In genomic region chr20:10225439-10226080, GRCh38 we compare ENCODE assay signal across 11 cellular contexts. TPM values are rescaled to one million over a fixed set of nuclear protein-coding genes. Genes with fewer than 3 reads are reported as not detected.
DNase-seq lines count a peak whose midpoint lies in the region; ATAC-seq and TF ChIP-seq lines count a peak whose summit lies in the region.
"Had no signal": no experiment of that assay in that cellular context is flagged by ENCODE, and none has a peak within 500 bp of the region (broad histone marks: within the 10 kb centered on the region; RNA-seq: fewer than 3 reads in every experiment).

No MANE protein-coding gene starts in this region.

- no peaks in the 10 kb centered on the region for H3K9me3 ChIP-seq in naive thymus-derived CD4-positive, alpha-beta T cell (ENCODE audit: control insufficient read depth in 2 of 3, low read length in 3 of 3)

- TF ChIP-seq CTCF in choroid plexus epithelial cell (conservative IDR thresholded peaks at IDR 0.05; ENCODE audit: low read depth, low read length) = peak; percentile 27

- intact Hi-C loops in naive thymus-derived CD4-positive, alpha-beta T cell (cut with micrococcal nuclease) = no loop called here

- no peaks in the 10 kb centered on the region for H3K36me3 ChIP-seq in naive thymus-derived CD4-positive, alpha-beta T cell (ENCODE audit: control insufficient read depth in 2 of 3, insufficient read depth in 3 of 3, low read length in 3 of 3)

- H3K9me3 Mint-ChIP-seq in naive thymus-derived CD4-positive, alpha-beta T cell = peaks cover 0 to 30% (median 10%) of the 10 kb centered on the region in 11 donors

- no peaks in the 10 kb centered on the region for H3K27me3 ChIP-seq in naive thymus-derived CD4-positive, alpha-beta T cell (ENCODE audit: control insufficient read depth in 2 of 2, insufficient read depth in 2 of 2, low read length in 2 of 2)

- no peaks in the 10 kb centered on the region for H3K4me1 ChIP-seq in naive thymus-derived CD4-positive, alpha-beta T cell (ENCODE audit: control insufficient read depth in 2 of 2, insufficient read depth in 2 of 2, low read length in 2 of 2)

- no peak overlapping the region for H3K27ac Mint-ChIP-seq in naive thymus-derived CD4-positive, alpha-beta T cell

- CTCF ChIA-PET in naive thymus-derived CD4-positive, alpha-beta T cell (lab: Charles Lee) = no interaction called here

- no peaks in the 10 kb centered on the region for H3K4me1 Mint-ChIP-seq in naive thymus-derived CD4-positive, alpha-beta T cell
- H3K4me1 Mint-ChIP-seq: central memory CD8-positive, alpha-beta T cell; naive B cell had no signal

- peaks cover 4 to 41% (median 26%) of the 10 kb centered on the region in 5 donors for H3K27me3 Mint-ChIP-seq in naive thymus-derived CD4-positive, alpha-beta T cell

- ATAC-seq in GM19395 (IDR thresholded peaks at IDR 0.05; ENCODE audit: unreplicated experiment) = peak; percentile 61
- ATAC-seq in naive thymus-derived CD4-positive, alpha-beta T cell = no peak

- no peak overlapping the region for H3K4me3 ChIP-seq in choroid plexus epithelial cell (ENCODE audit: low read depth, low read length)
- H3K4me3 ChIP-seq in naive thymus-derived CD4-positive, alpha-beta T cell (ENCODE audit: low read length) = no peak overlapping the region

- peak; percentile 14 for DNase-seq in AG08395 (ENCODE audit: low spot score)
- DNase-seq in NCI-H446 treated with DMSO at 0.1 percent for 48 hours (lab: John Stamatoyannopoulos, UW) = peak; percentile 27
- no peak for DNase-seq in choroid plexus epithelial cell (ENCODE audit: low read depth)
- no peak for DNase-seq in cortex of kidney (lab: John Stamatoyannopoulos, UW)
- no peak for DNase-seq in stimulated activated CD4-positive, alpha-beta T cell treated with anti-CD3 and anti-CD28 coated beads, Interleukin-4, amount 100 ng/mL, for 1 hour
- DNase-seq in CD1c-positive myeloid dendritic cell (ENCODE audit: extremely low spot score) = no peak
- no peak for DNase-seq in naive thymus-derived CD4-positive, alpha-beta T cell
- DNase-seq: GF-D8, naive B cell had no signal

- POLR2A ChIA-PET in naive thymus-derived CD4-positive, alpha-beta T cell (lab: Charles Lee) = no interaction called here

- no peak overlapping the region for H3K27ac ChIP-seq in naive thymus-derived CD4-positive, alpha-beta T cell (ENCODE audit: low read depth, low read length)

- H3K4me3 Mint-ChIP-seq in naive thymus-derived CD4-positive, alpha-beta T cell = no peak overlapping the region
- H3K4me3 Mint-ChIP-seq: central memory CD8-positive, alpha-beta T cell; naive B cell had no signal

- peaks cover 0 to 9% (median 0%) of the 10 kb centered on the region in 5 donors for H3K36me3 Mint-ChIP-seq in naive thymus-derived CD4-positive, alpha-beta T cell
- H3K36me3 Mint-ChIP-seq: naive B cell had no signal

RNA-seq across cellular contexts. Expression of gene SNAP25, which starts 6.9 kb away (rescaled TPM):
- under 1 TPM in 1 of 5 experiments, not detected in 4; 0.39 TPM for total RNA-seq in naive thymus-derived CD4-positive, alpha-beta T cell
- polyA plus RNA-seq in naive thymus-derived CD4-positive, alpha-beta T cell = under 1 TPM in 1 of 2 donors, not detected in 1; 0.11 TPM

Comparison
In these comparisons a context has a peak if more than half of its experiments do, and no peak if none do; other contexts are left out.
1. DNase-seq: peak in AG08395 (single experiment) and NCI-H446 treated with DMSO at 0.1 percent for 48 hours (single experiment); none in choroid plexus epithelial cell (single experiment), cortex of kidney (single experiment), stimulated activated CD4-positive, alpha-beta T cell treated with anti-CD3 and anti-CD28 coated beads, Interleukin-4, amount 100 ng/mL, for 1 hour (single experiment), CD1c-positive myeloid dendritic cell (single experiment) and naive thymus-derived CD4-positive, alpha-beta T cell (0 of 9).